In the genomic region with DNA sequence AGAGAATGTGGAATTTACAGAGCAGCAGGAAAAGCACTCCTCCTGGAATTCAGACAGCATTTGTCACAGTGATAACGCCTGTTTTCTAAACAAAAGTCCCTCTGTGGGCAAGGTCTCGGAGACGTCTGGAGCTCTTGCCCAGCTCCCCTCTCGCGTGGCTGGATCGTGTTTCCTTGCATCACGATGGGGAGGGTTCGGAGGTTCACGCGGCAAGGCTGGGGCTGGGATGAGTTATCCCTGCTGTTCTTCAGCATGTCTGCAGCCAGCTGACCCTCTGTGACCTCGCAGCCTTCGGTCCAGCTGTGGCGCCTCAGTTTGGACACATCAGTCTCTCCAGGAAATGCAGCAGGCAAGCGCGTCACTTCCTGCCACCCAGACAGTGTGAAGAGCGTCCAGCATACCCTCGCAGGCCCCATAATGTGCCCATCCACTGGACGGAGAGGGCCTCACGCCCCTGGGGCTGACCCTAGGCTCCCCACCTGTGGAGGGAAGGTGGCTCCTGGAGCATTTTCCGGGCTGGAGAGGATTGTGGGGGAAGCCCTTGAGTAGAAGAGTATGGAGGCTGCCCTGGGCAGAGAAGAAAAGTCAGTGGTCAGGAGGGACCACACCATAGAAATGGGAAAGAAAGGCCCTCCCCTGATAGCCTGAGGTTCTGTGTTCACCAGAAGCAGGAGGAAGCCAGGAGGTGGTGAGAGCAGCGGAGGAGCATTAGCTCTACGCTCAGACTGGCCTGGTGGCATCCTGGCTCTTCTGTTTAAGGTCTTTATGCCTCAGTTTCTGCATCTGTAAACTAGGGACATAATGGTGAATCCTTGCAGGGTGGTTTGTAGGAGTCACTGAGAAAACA, we compare ENCODE assay signal across 11 cellular contexts. TPM values are rescaled to one million over a fixed set of nuclear protein-coding genes. Genes with fewer than 3 reads are reported as not detected.
DNase-seq lines count a peak whose midpoint lies in the region; ATAC-seq, FAIRE-seq and TF ChIP-seq lines count a peak whose summit lies in the region.
"Had no signal": no experiment of that assay in that cellular context is flagged by ENCODE, and none has a peak within 500 bp of the region (broad histone marks: within the 10 kb centered on the region; RNA-seq: fewer than 3 reads in every experiment).

No MANE protein-coding gene starts in this region.

- 1% methylated on average over 21 of the region's 22 CpGs for WGBS in K562 (ENCODE audit: insufficient coverage, low coverage, missing lambda C conversion rate)

- H3K36me3 ChIP-seq in K562 (ENCODE audit: control insufficient read depth, insufficient read depth, low read length), result no peaks in the 10 kb centered on the region

- ATAC-seq in K562 (no peak), GM21360 (IDR thresholded peaks at IDR 0.05; ENCODE audit: unreplicated experiment) (no peak)
- ATAC-seq: activated CD8-positive, alpha-beta T cell treated with anti-CD3 and anti-CD28 coated beads for 36 hours had no signal

- CTCF ChIA-PET in K562 (lab: Yijun Ruan, JAX; ENCODE audit: low intra/inter-chr PET ratio), result no interaction called here

- no TSS peak for BruUV-seq in K562 (replicated peaks; lab: Mats Ljungman, UMichigan)

- H3K9me3 ChIP-seq in K562 (replicated peaks; ENCODE audit: control insufficient read depth, insufficient read depth, low read depth, low read length), result no peaks in the 10 kb centered on the region

- no peak for TF ChIP-seq CTCF in K562 (IDR thresholded peaks at IDR 0.05 in 2 of 3, conservative IDR thresholded peaks at IDR 0.05 in 1 of 3; ENCODE audit: insufficient read depth in 2 of 3, low read depth in 1 of 3, low read length in 3 of 3)

- intact Hi-C loops in K562 (cut with micrococcal nuclease), result no loop called here

- peaks cover 18 to 82% of the 10 kb centered on the region in 2 experiments; a peak in 3 of 5 replicates for H3K27me3 ChIP-seq in K562 (ENCODE audit: control insufficient read depth in 2 of 2, insufficient read depth in 2 of 2, low read length in 2 of 2)

- H3K4me3 ChIP-seq in K562 (no peak overlapping the region), skeletal muscle cell (ENCODE audit: low read depth, low read length) (no peak overlapping the region)
- H3K4me3 ChIP-seq: skin epidermis had no signal

- H2AFZ ChIP-seq in K562 (ENCODE audit: low read depth, low read length), result no peak overlapping the region

- in situ Hi-C loops in K562 (cut with MboI), result no loop called here

- no peaks in the 10 kb centered on the region for H3K4me1 ChIP-seq in K562 (replicated peaks in 1 of 2; ENCODE audit: control insufficient read depth in 2 of 2, insufficient read depth in 2 of 2, low read length in 2 of 2)

- POLR2A ChIA-PET in K562 (lab: Yijun Ruan, JAX), result interaction anchor here (0.6 to 0.8 kb wide), 4 partner anchors 18 to 321 kb away, joined by 3 read pairs; no protein-coding TSS in a partner anchor

- peak; percentile 81 for DNase-seq in ELF-1 (ENCODE audit: low read depth, low spot score)
- DNase-seq in K562 (ENCODE audit: extremely low read depth in 1 of 4, low spot score in 3 of 4), result no peak
- DNase-seq in hepatic stellate cell (ENCODE audit: low spot score), result peak; percentile 97
- DNase-seq in skeletal muscle cell (ENCODE audit: low read depth), result peak; percentile 71
- DNase-seq in HuH-7 (ENCODE audit: low spot score), result no peak
- DNase-seq in activated gamma-delta T cell (lab: John Stamatoyannopoulos, UW), result no peak
- DNase-seq in NCI-H2171 (lab: John Stamatoyannopoulos, UW), result no peak
- DNase-seq: activated CD8-positive, alpha-beta T cell treated with anti-CD3 and anti-CD28 coated beads for 36 hours; DMS79 treated with DMSO at 0.1 percent for 48 hours had no signal

- TF ChIP-seq EP300 in K562 (IDR thresholded peaks at IDR 0.05; ENCODE audit: low read length), result no peak

- no peak overlapping the region for H3K9ac ChIP-seq in K562 (ENCODE audit: insufficient read depth in 1 of 2, low read depth in 2 of 2, low read length in 2 of 2)

- TF ChIP-seq POLR2A in K562 (conservative IDR thresholded peaks at IDR 0.05), result no peak

- H3K4me2 ChIP-seq in K562 (ENCODE audit: insufficient read depth, low read length), result no peak overlapping the region

- H3K9me1 ChIP-seq in K562 (ENCODE audit: control insufficient read depth, insufficient read depth, low read length), result no peaks in the 10 kb centered on the region

- H4K20me1 ChIP-seq in K562 (replicated peaks; ENCODE audit: control insufficient read depth, insufficient read depth, low read length), result peaks cover 11% of the 10 kb centered on the region; the same call in 1 of the 2 replicates

- no peak for FAIRE-seq in K562 (lab: Jason Lieb, UNC)

- no peak for TF ChIP-seq RAD21 in K562 (CRISPR knock-in tag; conservative IDR thresholded peaks at IDR 0.05 in 1 of 2, IDR thresholded peaks at IDR 0.05 in 1 of 2)

- H3K27ac ChIP-seq in K562 (ENCODE audit: extremely low read depth, low read depth, low read length), result no peak overlapping the region

- H3K79me2 ChIP-seq in K562 (ENCODE audit: control insufficient read depth, insufficient read depth, low read length), result no peaks in the 10 kb centered on the region

TF ChIP-seq in K562, 482 proteins besides CTCF, POLR2A, EP300 and RAD21:
- peak; percentile 46 for TF ChIP-seq GABPA (tag; conservative IDR thresholded peaks at IDR 0.05; ENCODE audit: low read depth)
- TF ChIP-seq MED1 (CRISPR knock-in tag; IDR thresholded peaks at IDR 0.05; ENCODE audit: borderline replicate concordance), result no peak

RNA-seq across cellular contexts. Expression of a gene that starts 30.5 kb away (rescaled TPM):
- not detected in 2 replicates for total RNA-seq in K562 (2011; cell fraction: chromatin; rRNA removed; ENCODE audit: low replicate concordance)
- total RNA-seq in K562 (2011; cell fraction: nucleolus; rRNA removed), result not detected in 2 replicates
- total RNA-seq in K562 (2011; cell fraction: nucleoplasm; rRNA removed), result not detected in 2 replicates
- total RNA-seq in K562 (2014; rRNA removed) (not detected in 2 replicates), K562 (2014; rRNA removed; fragmentation: Illumina TruSeq; extraction: Trizol) (not detected in 2 replicates), K562 (2015; rRNA removed; fragmentation: Illumina TruSeq; extraction: Trizol) (not detected in 2 replicates), K562 (2021) (0.24 TPM in 1 of 2 replicates, not detected in the other)
- polyA plus RNA-seq in K562 (2011; rRNA removed) (not detected in 2 replicates), K562 (2014; fragmentation: Illumina TruSeq; extraction: Trizol) (not detected in 2 replicates), K562 (2014; fragmentation: Nextera tagmentation; extraction: Ambion mirVana) (not detected), K562 (2014; rRNA removed) (not detected in 2 replicates)
- not detected in 2 replicates for polyA plus RNA-seq in K562 (2011; cell fraction: cytosol; rRNA removed)
- not detected in 2 replicates for polyA plus RNA-seq in K562 (2011; cell fraction: nucleus; rRNA removed)
- polyA plus RNA-seq in K562 (2012), result 0.06 TPM in 1 of 2 replicates, not detected in the other
- polyA minus RNA-seq in K562 (2011; rRNA and poly(A)+ RNA removed), result not detected in 2 replicates
- polyA minus RNA-seq in K562 (2011; cell fraction: cytosol; rRNA and poly(A)+ RNA removed), result not detected in 2 replicates
- polyA minus RNA-seq in K562 (2011; cell fraction: nucleus; rRNA and poly(A)+ RNA removed), result not detected in 2 replicates
- total RNA-seq: activated CD8-positive, alpha-beta T cell treated with anti-CD3 and anti-CD28 coated beads for 36 hours had no signal

Comparison
In these comparisons a context has a peak if more than half of its experiments do, and no peak if none do; other contexts are left out.
1. DNase-seq: peak in ELF-1 (single experiment), hepatic stellate cell (single experiment) and skeletal muscle cell (single experiment); none in K562 (0 of 4), HuH-7 (single experiment), activated gamma-delta T cell (single experiment) and NCI-H2171 (single experiment).